Comparison of ENCODE assay signal across 11 cellular contexts in the genomic region with DNA sequence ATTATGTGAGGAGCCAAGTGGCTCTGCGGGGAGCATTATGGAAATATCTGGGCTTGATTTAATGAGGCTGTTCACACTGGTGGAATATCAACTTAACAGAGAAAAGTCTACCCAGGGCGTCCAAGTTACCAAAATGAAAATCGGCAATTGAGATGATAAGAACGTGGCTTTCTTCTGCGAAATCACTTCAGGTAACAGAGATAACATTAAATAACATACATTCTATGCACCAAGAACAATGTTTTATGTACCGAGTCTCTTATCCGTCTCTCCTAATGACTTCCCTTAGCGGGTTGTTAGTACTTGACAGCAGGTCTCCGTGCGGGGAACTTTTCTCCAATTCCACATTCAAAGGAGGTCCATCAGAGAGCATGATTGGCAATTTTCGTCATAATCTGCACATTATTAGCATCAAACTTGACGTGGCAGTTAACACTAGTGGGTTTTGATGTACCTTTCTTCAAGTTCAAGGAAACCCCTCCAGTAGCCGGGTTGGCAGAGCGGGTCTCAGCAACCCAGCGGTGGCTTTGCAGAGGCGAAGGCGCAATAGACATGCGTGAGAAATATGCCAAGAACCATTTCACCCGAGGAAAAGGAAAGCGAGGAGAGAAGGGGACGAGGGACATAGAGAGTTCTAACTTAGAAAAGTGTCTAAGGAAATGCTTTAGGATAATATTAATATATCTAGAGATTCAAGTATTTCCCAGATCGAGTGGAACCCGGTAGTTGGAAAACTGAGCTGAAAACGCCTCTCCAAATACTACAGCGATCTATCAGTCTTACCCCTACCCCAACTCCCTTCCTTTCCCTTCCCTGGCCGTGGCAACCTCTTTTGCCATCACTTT. TPM values are rescaled to one million over a fixed set of nuclear protein-coding genes. Genes with fewer than 3 reads are reported as not detected.
DNase-seq lines count a peak whose midpoint lies in the region; ATAC-seq and TF ChIP-seq lines count a peak whose summit lies in the region.
"Had no signal": no experiment of that assay in that cellular context is flagged by ENCODE, and none has a peak within 500 bp of the region (broad histone marks: within the 10 kb centered on the region; RNA-seq: fewer than 3 reads in every experiment).

No MANE protein-coding gene starts in this region.

- H3K9me3 Mint-ChIP-seq in activated T-cell treated with anti-CD3 and anti-CD28 coated beads, Interleukin-2, amount 50 U/mL, for 72 hours, result peaks cover 1 to 2% of the 10 kb centered on the region in 2 donors
- H3K9me3 Mint-ChIP-seq in stimulated activated effector memory CD8-positive, alpha-beta T cell treated with anti-CD3 and anti-CD28 coated beads, Interleukin-12 subunit alpha, Interleukin-12 subunit beta, amount 100 ng/mL, for 72 hours, result peaks cover 4% of the 10 kb centered on the region

- peak overlapping the region; percentile 47 for H3K27ac Mint-ChIP-seq in activated T-cell treated with anti-CD3 and anti-CD28 coated beads, Interleukin-2, amount 50 U/mL, for 72 hours
- peak overlapping the region; percentile 82 for H3K27ac Mint-ChIP-seq in stimulated activated effector memory CD8-positive, alpha-beta T cell treated with anti-CD3 and anti-CD28 coated beads, Interleukin-12 subunit alpha, Interleukin-12 subunit beta, amount 100 ng/mL, for 72 hours

- H3K4me3 ChIP-seq in foreskin fibroblast (ENCODE audit: low read depth in 1 of 2, low read length in 2 of 2), result peak overlapping the region; percentile 22 to 44

- H3K27me3 Mint-ChIP-seq in activated T-cell treated with anti-CD3 and anti-CD28 coated beads, Interleukin-2, amount 50 U/mL, for 72 hours (ENCODE audit: low read depth), result peaks cover 81% of the 10 kb centered on the region

- no peak for TF ChIP-seq CTCF in foreskin fibroblast (IDR thresholded peaks at IDR 0.05; ENCODE audit: low read depth, low read length)

- no peak for ATAC-seq in activated T-cell treated with anti-CD3 and anti-CD28 coated beads, Interleukin-2, amount 50 U/mL, for 72 hours (replicated peaks in 1 of 2)
- ATAC-seq in stimulated activated effector memory CD8-positive, alpha-beta T cell treated with anti-CD3 and anti-CD28 coated beads, Interleukin-12 subunit alpha, Interleukin-12 subunit beta, amount 100 ng/mL, for 72 hours, result no peak
- ATAC-seq in HG03159 (IDR thresholded peaks at IDR 0.05; ENCODE audit: unreplicated experiment), result no peak

- peaks cover 12 to 14% of the 10 kb centered on the region in 2 donors for H3K36me3 Mint-ChIP-seq in activated T-cell treated with anti-CD3 and anti-CD28 coated beads, Interleukin-2, amount 50 U/mL, for 72 hours (ENCODE audit: insufficient read depth in 2 of 2)
- H3K36me3 Mint-ChIP-seq in stimulated activated effector memory CD8-positive, alpha-beta T cell treated with anti-CD3 and anti-CD28 coated beads, Interleukin-12 subunit alpha, Interleukin-12 subunit beta, amount 100 ng/mL, for 72 hours, result peaks cover 42% of the 10 kb centered on the region

- peaks cover 18% of the 10 kb centered on the region for H3K4me1 Mint-ChIP-seq in activated T-cell treated with anti-CD3 and anti-CD28 coated beads, Interleukin-2, amount 50 U/mL, for 72 hours (ENCODE audit: low read depth)
- peaks cover 9% of the 10 kb centered on the region for H3K4me1 Mint-ChIP-seq in stimulated activated effector memory CD8-positive, alpha-beta T cell treated with anti-CD3 and anti-CD28 coated beads, Interleukin-12 subunit alpha, Interleukin-12 subunit beta, amount 100 ng/mL, for 72 hours

- no peak for DNase-seq in activated T-cell treated with anti-CD3 and anti-CD28 coated beads, Interleukin-2, amount 50 U/mL, for 72 hours
- DNase-seq in activated T-cell treated with anti-CD3 and anti-CD28 coated beads, Interleukin-2, amount 50 U/mL, for 1 hour, result no peak
- DNase-seq in NCI-H524 treated with DMSO at 0.1 percent for 48 hours (lab: John Stamatoyannopoulos, UW) (peak; percentile 52), foreskin fibroblast (no peak), NCI-H345 treated with DMSO at 0.1 percent for 48 hours (lab: John Stamatoyannopoulos, UW; ENCODE audit: unreplicated experiment) (no peak), D341Med (ENCODE audit: low spot score) (no peak)
- DNase-seq in stimulated activated effector memory CD8-positive, alpha-beta T cell treated with anti-CD3 and anti-CD28 coated beads, Interleukin-12 subunit alpha, Interleukin-12 subunit beta, amount 100 ng/mL, for 72 hours (ENCODE audit: low spot score in 2 of 2), result no peak
- DNase-seq: colonic mucosa; stimulated activated CD4-positive, alpha-beta T cell treated with anti-CD3 and anti-CD28 coated beads, Interleukin-15, amount 100 ng/mL, for 24 hours had no signal

- H3K4me3 Mint-ChIP-seq in activated T-cell treated with anti-CD3 and anti-CD28 coated beads, Interleukin-2, amount 50 U/mL, for 72 hours, result peak overlapping the region; percentile 69 to 74
- peak overlapping the region; percentile 44 for H3K4me3 Mint-ChIP-seq in stimulated activated effector memory CD8-positive, alpha-beta T cell treated with anti-CD3 and anti-CD28 coated beads, Interleukin-12 subunit alpha, Interleukin-12 subunit beta, amount 100 ng/mL, for 72 hours

RNA-seq across cellular contexts. Expression of a gene that starts 5.1 kb away (rescaled TPM):
- not detected for total RNA-seq in activated T-cell treated with anti-CD3 and anti-CD28 coated beads, Interleukin-2, amount 50 U/mL, for 72 hours
- total RNA-seq: colonic mucosa, mononuclear cell had no signal

RNA-seq across cellular contexts. Expression of a gene that starts 13.9 kb away (rescaled TPM):
- total RNA-seq in activated T-cell treated with anti-CD3 and anti-CD28 coated beads, Interleukin-2, amount 50 U/mL, for 72 hours, result not detected
- total RNA-seq: mononuclear cell had no signal

RNA-seq across cellular contexts. Expression of a gene that starts 20.9 kb away (rescaled TPM):
- total RNA-seq in activated T-cell treated with anti-CD3 and anti-CD28 coated beads, Interleukin-2, amount 50 U/mL, for 72 hours, result not detected
- total RNA-seq: colonic mucosa, mononuclear cell had no signal

RNA-seq across cellular contexts. Expression of a gene that starts 28.4 kb away (rescaled TPM):
- total RNA-seq in activated T-cell treated with anti-CD3 and anti-CD28 coated beads, Interleukin-2, amount 50 U/mL, for 72 hours, result not detected
- total RNA-seq: mononuclear cell had no signal

RNA-seq across cellular contexts. Expression of a gene that starts 37.9 kb away (rescaled TPM):
- not detected for total RNA-seq in activated T-cell treated with anti-CD3 and anti-CD28 coated beads, Interleukin-2, amount 50 U/mL, for 72 hours
- total RNA-seq: mononuclear cell had no signal
